Comparison of ENCODE assay signal across 34 cellular contexts in the genomic region with DNA sequence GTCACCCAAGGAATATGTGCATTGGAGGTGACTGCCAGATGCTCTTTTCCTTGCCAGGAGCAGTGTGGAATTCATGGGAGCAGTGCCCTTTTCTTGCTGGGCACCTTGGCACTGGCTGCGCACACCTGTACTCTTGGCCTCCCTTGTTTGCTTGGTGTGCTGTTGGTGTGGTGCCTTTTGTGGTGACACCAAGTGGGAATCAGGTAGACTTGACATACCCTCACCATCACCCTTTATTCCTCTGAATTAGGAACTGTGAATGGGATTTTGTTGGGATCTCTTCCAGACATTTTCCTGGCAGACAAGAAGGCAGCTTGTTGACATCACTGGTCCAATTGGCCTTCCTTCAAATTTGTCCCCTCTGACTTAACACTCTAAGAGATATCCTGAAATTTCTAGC.
A peak's percentile ranks its signal among the peaks of the same experiment; 100 is the strongest.
DNase-seq lines count a peak whose midpoint lies in the region; ATAC-seq and TF ChIP-seq lines count a peak whose summit lies in the region.
"Had no signal": no experiment of that assay in that cellular context is flagged by ENCODE, and none has a peak within 500 bp of the region (broad histone marks: within the 10 kb centered on the region; RNA-seq: fewer than 3 reads in every experiment).

No MANE protein-coding gene starts in this region.

- no peaks in the 10 kb centered on the region for H3K9me3 ChIP-seq in MG63
- H3K9me3 ChIP-seq in gastroesophageal sphincter, result no peaks in the 10 kb centered on the region
- no peaks in the 10 kb centered on the region for H3K9me3 ChIP-seq in smooth muscle cell (replicated peaks; ENCODE audit: low read depth)
- H3K9me3 ChIP-seq in CD8-positive, alpha-beta memory T cell (ENCODE audit: low read length), result no peaks in the 10 kb centered on the region
- H3K9me3 ChIP-seq: adrenal gland, sigmoid colon, suprapubic skin, vagina had no signal

- no peaks in the 10 kb centered on the region for H3K9me3 Mint-ChIP-seq in CD8-positive, alpha-beta memory T cell
- H3K9me3 Mint-ChIP-seq: activated T-cell treated with anti-CD3 and anti-CD28 coated beads, Interleukin-2, amount 50 U/mL, for 72 hours; neural crest cell; stimulated activated memory B cell treated with anti-CD40 and anti-IgM and Interleukin-4, amounts not matched to agents 10 μg/mL and 1 μg/mL and 100 μg/mL, for 72 hours had no signal

- TF ChIP-seq CTCF in gastroesophageal sphincter (IDR thresholded peaks at IDR 0.05), result no peak
- TF ChIP-seq CTCF in smooth muscle cell (IDR thresholded peaks at IDR 0.05; ENCODE audit: borderline replicate concordance, insufficient read depth, poor library complexity, severe bottlenecking), result no peak

- H3K79me2 ChIP-seq in smooth muscle cell (ENCODE audit: low read depth), result peaks cover 86% of the 10 kb centered on the region

- H3K4me2 ChIP-seq in smooth muscle cell, result no peak overlapping the region

- H3K4me1 ChIP-seq in gastroesophageal sphincter (peaks cover 2 to 66% (median 12%) of the 10 kb centered on the region in 3 donors), smooth muscle cell (ENCODE audit: low read depth) (no peaks in the 10 kb centered on the region)
- no peaks in the 10 kb centered on the region for H3K4me1 ChIP-seq in CD8-positive, alpha-beta memory T cell (ENCODE audit: insufficient read depth, low read length)

- no peak for TF ChIP-seq EP300 in gastroesophageal sphincter (IDR thresholded peaks at IDR 0.05)

- H2AFZ ChIP-seq in smooth muscle cell (ENCODE audit: low read depth), result no peak overlapping the region

- H3K36me3 ChIP-seq in MG63 (peaks cover 2% of the 10 kb centered on the region; the same call in 1 of the 2 replicates), gastroesophageal sphincter (no peaks in the 10 kb centered on the region), smooth muscle cell (ENCODE audit: low read depth) (no peaks in the 10 kb centered on the region)
- no peaks in the 10 kb centered on the region for H3K36me3 ChIP-seq in CD8-positive, alpha-beta memory T cell (ENCODE audit: insufficient read depth, low read length)
- H3K36me3 ChIP-seq: adrenal gland, sigmoid colon, suprapubic skin, vagina had no signal

- H3K27ac Mint-ChIP-seq in CD8-positive, alpha-beta memory T cell, result no peak overlapping the region
- H3K27ac Mint-ChIP-seq: activated CD4-positive, alpha-beta T cell treated with anti-CD3 and anti-CD28 coated beads, Interleukin-2, amount 10 ng/mL, durations not matched to agents 24 days and 14 days; activated T-cell treated with anti-CD3 and anti-CD28 coated beads, Interleukin-2, amount 50 U/mL, for 72 hours; stimulated activated memory B cell treated with anti-CD40 and anti-IgM and Interleukin-4, amounts not matched to agents 10 μg/mL and 1 μg/mL and 100 μg/mL, for 72 hours had no signal

- POLR2A ChIA-PET in CD8-positive, alpha-beta memory T cell (lab: Charles Lee), result no interaction called here

- H3K4me3 Mint-ChIP-seq in CD8-positive, alpha-beta memory T cell, result no peak overlapping the region
- H3K4me3 Mint-ChIP-seq: activated CD4-positive, alpha-beta T cell treated with anti-CD3 and anti-CD28 coated beads, Interleukin-2, amount 10 ng/mL, durations not matched to agents 24 days and 14 days; activated T-cell treated with anti-CD3 and anti-CD28 coated beads, Interleukin-2, amount 50 U/mL, for 72 hours; neural crest cell; stimulated activated memory B cell treated with anti-CD40 and anti-IgM and Interleukin-4, amounts not matched to agents 10 μg/mL and 1 μg/mL and 100 μg/mL, for 72 hours had no signal

- H3K27me3 ChIP-seq in MG63, result no peaks in the 10 kb centered on the region
- no peaks in the 10 kb centered on the region for H3K27me3 ChIP-seq in gastroesophageal sphincter
- no peaks in the 10 kb centered on the region for H3K27me3 ChIP-seq in smooth muscle cell (ENCODE audit: low read depth)
- no peaks in the 10 kb centered on the region for H3K27me3 ChIP-seq in CD8-positive, alpha-beta memory T cell (ENCODE audit: insufficient read depth, low read length, poor library complexity, severe bottlenecking)
- H3K27me3 ChIP-seq: adrenal gland, sigmoid colon, suprapubic skin, vagina had no signal

- TF ChIP-seq POLR2A in gastroesophageal sphincter (IDR thresholded peaks at IDR 0.05), result no peak
- no peak for TF ChIP-seq POLR2A in erythroblast (IDR thresholded peaks at IDR 0.05; ENCODE audit: low read length)

- peaks cover 5 to 18% of the 10 kb centered on the region in 2 donors for H3K27me3 Mint-ChIP-seq in CD8-positive, alpha-beta memory T cell

- DNase-seq in MG63 (peak; percentile 39), astrocyte of the hippocampus (ENCODE audit: low read depth, low spot score) (peak; percentile 66), smooth muscle cell (lab: John Stamatoyannopoulos, UW; ENCODE audit: unreplicated experiment) (no peak), erythroblast (lab: John Stamatoyannopoulos, UW) (no peak)
- no peak for DNase-seq in CD8-positive, alpha-beta memory T cell
- DNase-seq: activated CD4-positive, alpha-beta T cell treated with anti-CD3 and anti-CD28 coated beads, Interleukin-2, amount 10 ng/mL, durations not matched to agents 24 days and 14 days; activated naive CD4-positive, alpha-beta T cell treated with Interleukin-2 at 50 U/mL for 16 hours; activated T-cell treated with anti-CD3 and anti-CD28 coated beads, Interleukin-2, amount 50 U/mL, for 72 hours; adrenal gland; Calu3; dermis blood vessel endothelial cell; DMS79 treated with DMSO at 0.1 percent for 48 hours; islet precursor cell; KG1; MM.1S; NCI-H1417; NCI-H2081; NCI-H226; NCI-H774; RPMI8226; sigmoid colon; stimulated activated CD4-positive, alpha-beta T cell treated with anti-CD3 and anti-CD28 coated beads, Interleukin-4, amount 100 ng/mL, for 4 hours; T-helper 2 cell had no signal

- H3K4me1 Mint-ChIP-seq in CD8-positive, alpha-beta memory T cell, result peaks cover 0 to 4% (median 0%) of the 10 kb centered on the region in 3 donors
- H3K4me1 Mint-ChIP-seq: stimulated activated memory B cell treated with anti-CD40 and anti-IgM and Interleukin-4, amounts not matched to agents 10 μg/mL and 1 μg/mL and 100 μg/mL, for 72 hours had no signal

- ATAC-seq in gastroesophageal sphincter, result no peak
- ATAC-seq in HG03025 (IDR thresholded peaks at IDR 0.05; ENCODE audit: low FRiP score, unreplicated experiment), result no peak
- ATAC-seq in HG02678 (IDR thresholded peaks at IDR 0.05; ENCODE audit: unreplicated experiment), result no peak
- ATAC-seq: activated T-cell treated with anti-CD3 and anti-CD28 coated beads, Interleukin-2, amount 50 U/mL, for 72 hours; HCT116; stimulated activated memory B cell treated with anti-CD40 and anti-IgM and Interleukin-4, amounts not matched to agents 10 μg/mL and 1 μg/mL and 100 μg/mL, for 72 hours had no signal

- H3F3A ChIP-seq in smooth muscle cell (ENCODE audit: low read depth), result peaks cover 37% of the 10 kb centered on the region

- 25 to 83% methylated on average over 1 of the region's 1 CpG for WGBS in gastroesophageal sphincter (ENCODE audit: low coverage in 1 of 2), 2 donors
- 100% methylated on average over 1 of the region's 1 CpG for WGBS in smooth muscle cell (ENCODE audit: low lambda C conversion rate)

- CTCF ChIA-PET in CD8-positive, alpha-beta memory T cell (lab: Charles Lee), result no interaction called here

- H3K36me3 Mint-ChIP-seq in CD8-positive, alpha-beta memory T cell, result no peaks in the 10 kb centered on the region
- H3K36me3 Mint-ChIP-seq: stimulated activated memory B cell treated with anti-CD40 and anti-IgM and Interleukin-4, amounts not matched to agents 10 μg/mL and 1 μg/mL and 100 μg/mL, for 72 hours had no signal

- no peak overlapping the region for H3K9ac ChIP-seq in smooth muscle cell (ENCODE audit: low read depth)

- no peak overlapping the region for H3K4me3 ChIP-seq in MG63
- H3K4me3 ChIP-seq in gastroesophageal sphincter, result no peak overlapping the region
- H3K4me3 ChIP-seq in smooth muscle cell, result no peak overlapping the region
- no peak overlapping the region for H3K4me3 ChIP-seq in CD8-positive, alpha-beta memory T cell (ENCODE audit: low read length)
- H3K4me3 ChIP-seq: adrenal gland, sigmoid colon, SK-N-MC, suprapubic skin, vagina had no signal

- peaks cover 70% of the 10 kb centered on the region for H4K20me1 ChIP-seq in smooth muscle cell (ENCODE audit: low read depth)

- H3K27ac ChIP-seq in gastroesophageal sphincter (peak overlapping the region in 3 of 4 donors; percentile 1 to 61 (median 43)), smooth muscle cell (ENCODE audit: low read depth) (peak overlapping the region; percentile 90)
- no peak overlapping the region for H3K27ac ChIP-seq in CD8-positive, alpha-beta memory T cell (ENCODE audit: low read depth, low read length)
- H3K27ac ChIP-seq: adrenal gland, C4-2B, SK-N-MC, suprapubic skin, VCaP had no signal

Comparison
In these comparisons a context has a peak if more than half of its experiments do, and no peak if none do; other contexts are left out.
1. DNase-seq: peak in MG63 (single experiment) and astrocyte of the hippocampus (single experiment); none in smooth muscle cell (single experiment), erythroblast (0 of 2) and CD8-positive, alpha-beta memory T cell (0 of 5).